In the genomic region with DNA sequence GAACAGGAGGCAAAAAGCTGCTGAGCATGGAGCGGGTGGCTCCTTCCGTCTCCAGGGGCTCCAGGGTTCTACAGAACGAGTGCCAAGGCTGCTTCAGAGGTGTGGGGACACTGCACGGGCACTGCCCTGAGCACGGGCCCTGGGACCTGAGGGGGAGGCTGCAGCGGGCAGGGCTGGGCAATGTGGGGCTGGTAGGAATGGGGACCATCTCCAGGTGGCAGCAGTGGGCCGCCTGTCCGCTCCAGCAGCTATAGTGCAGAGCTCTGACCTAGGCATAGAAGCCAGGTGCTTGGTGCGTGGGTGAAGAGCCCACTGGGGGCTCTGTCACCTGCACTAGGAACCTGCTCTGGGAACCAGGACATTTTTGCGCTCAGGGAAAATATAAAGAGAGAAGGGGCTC, we compare ENCODE assay signal across 10 cellular contexts. TPM values are rescaled to one million over a fixed set of nuclear protein-coding genes. Genes with fewer than 3 reads are reported as not detected.
DNase-seq lines count a peak whose midpoint lies in the region; ATAC-seq, FAIRE-seq and TF ChIP-seq lines count a peak whose summit lies in the region.
"Had no signal": no experiment of that assay in that cellular context is flagged by ENCODE, and none has a peak within 500 bp of the region (broad histone marks: within the 10 kb centered on the region; RNA-seq: fewer than 3 reads in every experiment).

No MANE protein-coding gene starts in this region.

- ATAC-seq in HG03442 (IDR thresholded peaks at IDR 0.05; ENCODE audit: unreplicated experiment) (peak; percentile 74), lower lobe of right lung (peak in 1 of 2 donors; percentile 34)
- ATAC-seq in activated T-helper 17 cell treated with anti-CD3 and anti-CD28 coated beads, Interleukin-2, amount 50 U/mL, for 72 hours (replicated peaks), result no peak

- peaks cover 42% of the 10 kb centered on the region for H3K4me1 ChIP-seq in lower lobe of right lung
- peaks cover 13% of the 10 kb centered on the region for H3K4me1 ChIP-seq in ovary (ENCODE audit: insufficient read depth)
- H3K4me1 ChIP-seq in small intestine (ENCODE audit: control insufficient read depth in 2 of 2, insufficient read depth in 1 of 2, low read depth in 1 of 2, low read length in 1 of 2), result peaks cover 0 to 4% of the 10 kb centered on the region in 2 donors

- H3K9me3 ChIP-seq in lower lobe of right lung (no peaks in the 10 kb centered on the region), ovary (no peaks in the 10 kb centered on the region), small intestine (ENCODE audit: control insufficient read depth, low read depth) (no peaks in the 10 kb centered on the region)
- H3K9me3 ChIP-seq: BLaER1 treated with 17β-estradiol and CSF1 and Interleukin-3, amounts not matched to agents 10 nM and 100 nM had no signal

- peak overlapping the region; percentile 59 for H3K27ac Mint-ChIP-seq in activated T-helper 17 cell treated with anti-CD3 and anti-CD28 coated beads, Interleukin-2, amount 50 U/mL, for 72 hours

- 78 to 80% (median 79%) methylated on average over 10 of the region's 10 CpGs for WGBS in ovary, 3 donors
- 78 to 84% (median 82%) methylated on average over 10 of the region's 10 CpGs for WGBS in small intestine, 3 donors

- TF ChIP-seq EP300 in ovary (IDR thresholded peaks at IDR 0.05), result no peak

- H3K27ac ChIP-seq in lower lobe of right lung (no peak overlapping the region), ovary (no peak overlapping the region), small intestine (ENCODE audit: low read depth in 1 of 2, low read length in 1 of 2) (no peak overlapping the region)
- H3K27ac ChIP-seq: BLaER1 treated with 17β-estradiol and CSF1 and Interleukin-3, amounts not matched to agents 10 nM and 100 nM had no signal

- intact Hi-C loops in lower lobe of right lung (cut with DNase I) (no loop called here), ovary (cut with DNase I) (no loop called here)

- H3K36me3 Mint-ChIP-seq in activated T-helper 17 cell treated with anti-CD3 and anti-CD28 coated beads, Interleukin-2, amount 50 U/mL, for 72 hours (ENCODE audit: low read depth), result peaks cover 98% of the 10 kb centered on the region

- no peak for FAIRE-seq in small intestine (lab: Jason Lieb, UNC)
- FAIRE-seq: islet of Langerhans had no signal

- DNase-seq in NCI-H1436 (lab: John Stamatoyannopoulos, UW) (peak; percentile 37), NCI-H1436 treated with DMSO at 0.1 percent for 48 hours (lab: John Stamatoyannopoulos, UW) (no peak), lower lobe of right lung (no peak), ovary (no peak), small intestine (no peak), T-helper 9 cell (no peak)

- peaks cover 10% of the 10 kb centered on the region for H3K4me1 Mint-ChIP-seq in activated T-helper 17 cell treated with anti-CD3 and anti-CD28 coated beads, Interleukin-2, amount 50 U/mL, for 72 hours

- H3K27me3 ChIP-seq in lower lobe of right lung (ENCODE audit: low read depth) (no peaks in the 10 kb centered on the region), ovary (no peaks in the 10 kb centered on the region), small intestine (ENCODE audit: control insufficient read depth in 2 of 2, insufficient read depth in 2 of 2, low read length in 2 of 2) (no peaks in the 10 kb centered on the region)
- H3K27me3 ChIP-seq: BLaER1 treated with 17β-estradiol and CSF1 and Interleukin-3, amounts not matched to agents 10 nM and 100 nM had no signal

- no peaks in the 10 kb centered on the region for H3K27me3 Mint-ChIP-seq in activated T-helper 17 cell treated with anti-CD3 and anti-CD28 coated beads, Interleukin-2, amount 50 U/mL, for 72 hours

- TF ChIP-seq CTCF in lower lobe of right lung (IDR thresholded peaks at IDR 0.05), result peak; percentile 22
- no peak for TF ChIP-seq CTCF in ovary (IDR thresholded peaks at IDR 0.05)

- H3K36me3 ChIP-seq in lower lobe of right lung (peaks cover 66% of the 10 kb centered on the region), ovary (no peaks in the 10 kb centered on the region), small intestine (ENCODE audit: control insufficient read depth in 2 of 2, insufficient read depth in 2 of 2, low read length in 2 of 2) (peaks cover 4 to 6% of the 10 kb centered on the region in 2 donors)

- TF ChIP-seq POLR2A in ovary (IDR thresholded peaks at IDR 0.05), result no peak

- H3K4me3 Mint-ChIP-seq in activated T-helper 17 cell treated with anti-CD3 and anti-CD28 coated beads, Interleukin-2, amount 50 U/mL, for 72 hours, result no peak overlapping the region

- no peaks in the 10 kb centered on the region for H3K9me3 Mint-ChIP-seq in activated T-helper 17 cell treated with anti-CD3 and anti-CD28 coated beads, Interleukin-2, amount 50 U/mL, for 72 hours

- H3K4me3 ChIP-seq in lower lobe of right lung (no peak overlapping the region), ovary (no peak overlapping the region), small intestine (ENCODE audit: low read depth in 1 of 2, low read length in 2 of 2) (no peak overlapping the region)
- H3K4me3 ChIP-seq: BLaER1 treated with 17β-estradiol and CSF1 and Interleukin-3, amounts not matched to agents 10 nM and 100 nM had no signal

RNA-seq across cellular contexts. Expression of a gene that starts 22.3 kb away (rescaled TPM):
- 100 to 1,000 TPM; 163 to 471 TPM for total RNA-seq in activated T-helper 17 cell treated with anti-CD3 and anti-CD28 coated beads, Interleukin-2, amount 50 U/mL, for 72 hours
- total RNA-seq in lower lobe of right lung (104 TPM), ovary (100 to 1,000 TPM in 5 of 7 donors, 10 to 100 TPM in 2; 47.2 to 151 (median 103) TPM)
- polyA plus RNA-seq in ovary (10 to 100 TPM; 40.1 to 79.4 TPM), small intestine (10 to 100 TPM in 1 of 3 donors, 1 to 10 TPM in 2; 2.2 to 30.3 (median 6.2) TPM)

RNA-seq across cellular contexts. Expression of a gene that starts 24.4 kb away (rescaled TPM):
- 1 to 10 TPM; 6.7 to 8.2 TPM for total RNA-seq in activated T-helper 17 cell treated with anti-CD3 and anti-CD28 coated beads, Interleukin-2, amount 50 U/mL, for 72 hours
- total RNA-seq in lower lobe of right lung, result 39.9 TPM
- total RNA-seq in ovary, result 100 to 1,000 TPM in 2 of 7 donors, 10 to 100 TPM in 5; 36.7 to 143 (median 98.3) TPM
- polyA plus RNA-seq in ovary, result 10 to 100 TPM; 24.1 to 41.1 TPM
- 10 to 100 TPM in 1 of 3 donors, 1 to 10 TPM in 2; 5.1 to 12.1 (median 5.4) TPM for polyA plus RNA-seq in small intestine

RNA-seq across cellular contexts. Expression of a gene that starts 38.8 kb away (rescaled TPM):
- 1 to 10 TPM; 1.4 to 8.4 TPM for total RNA-seq in activated T-helper 17 cell treated with anti-CD3 and anti-CD28 coated beads, Interleukin-2, amount 50 U/mL, for 72 hours
- 44.5 TPM for total RNA-seq in lower lobe of right lung
- 100 to 1,000 TPM in 3 of 7 donors, 10 to 100 TPM in 4; 50.4 to 132 (median 93.5) TPM for total RNA-seq in ovary
- polyA plus RNA-seq in ovary, result 10 to 100 TPM; 16.9 to 68.4 TPM
- polyA plus RNA-seq in small intestine, result 10 to 100 TPM in 1 of 3 donors, 1 to 10 TPM in 2; 2.5 to 19.8 (median 2.7) TPM
